35 cellular contexts compared by ENCODE assay signal in genomic region chr12:128077917-128078298, GRCh38.
"Had no signal": no experiment of that assay in that cellular context is flagged by ENCODE, and none has a peak within 500 bp of the region (broad histone marks: within the 10 kb centered on the region; RNA-seq: fewer than 3 reads in every experiment).

No MANE protein-coding gene starts in this region.

- ATAC-seq: activated naive CD8-positive, alpha-beta T cell treated with anti-CD3 and anti-CD28 coated beads, Interleukin-2, amount 50 U/mL, for 24 hours; activated T-cell treated with anti-CD3 and anti-CD28 coated beads, Interleukin-2, amount 50 U/mL, for 4 hours; PC-3; Right ventricle myocardium inferior; SK-N-SH treated with all-trans-retinoic acid at 6 μM for 48 hours; T-cell; T-helper 17 cell had no signal

- H3K27ac ChIP-seq: cardiac muscle cell, Peyer's patch, RWPE1, VCaP had no signal

- H3K4me3 ChIP-seq: cardiac muscle cell, Peyer's patch had no signal

- H3K4me1 ChIP-seq: Peyer's patch had no signal

- DNase-seq: activated B cell treated with CpG ODN at 0.5 μM for 24 hours; activated CD4-positive, alpha-beta memory T cell treated with anti-CD3 and anti-CD28 coated beads for 36 hours; activated CD4-positive, alpha-beta T cell treated with anti-CD3 and anti-CD28 coated beads for 4 hours; activated CD4-positive, alpha-beta T cell treated with anti-CD3 and anti-CD28 coated beads, Interleukin-2, amount 50 U/mL, for 1 hour; activated CD4-positive, CD25-positive, alpha-beta regulatory T cell treated with anti-CD3 and anti-CD28 coated beads, Interleukin-2, amount 50 U/mL, for 72 hours; activated CD8-positive, alpha-beta memory T cell treated with anti-CD3 and anti-CD28 coated beads, Interleukin-2, amount 50 U/mL, for 4 hours; activated gamma-delta T cell treated with Interleukin-2 at 50 U/mL for 16 hours; activated naive CD4-positive, alpha-beta T cell treated with anti-CD3 and anti-CD28 coated beads, Interleukin-2, amount 10 ng/mL, durations not matched to agents 7 days and 5 days; activated naive CD8-positive, alpha-beta T cell treated with anti-CD3 and anti-CD28 coated beads, Interleukin-2, amount 50 U/mL, for 24 hours; activated T-cell treated with anti-CD3 and anti-CD28 coated beads for 4 hours; activated T-cell treated with anti-CD3 and anti-CD28 coated beads, Interleukin-2, amount 50 U/mL, for 4 hours; aorta; Karpas-422; KBM-7; NCI-H1048; NCI-H1105 treated with DMSO at 0.1 percent for 48 hours; NCI-H1436; NCI-H1694; NCI-H2029 treated with DMSO at 0.1 percent for 48 hours; NCI-H2107; NCI-H2171; NCI-H510A; NCI-H526; NCI-H748 treated with DMSO at 0.1 percent for 48 hours; NK-92 treated with Interleukin-12 subunit alpha and Interleukin-12 subunit beta, amount 100 ng/mL, for 24 hours; PC-3; Peyer's patch; SIG-M5; T-cell; T-helper 17 cell had no signal

- H3K27me3 ChIP-seq: cardiac muscle cell, Peyer's patch had no signal

- H3K9me3 ChIP-seq: Peyer's patch had no signal

- H3K36me3 ChIP-seq: cardiac muscle cell, Peyer's patch had no signal
